Comparison of ENCODE assay signal across 11 cellular contexts in the genomic region with DNA sequence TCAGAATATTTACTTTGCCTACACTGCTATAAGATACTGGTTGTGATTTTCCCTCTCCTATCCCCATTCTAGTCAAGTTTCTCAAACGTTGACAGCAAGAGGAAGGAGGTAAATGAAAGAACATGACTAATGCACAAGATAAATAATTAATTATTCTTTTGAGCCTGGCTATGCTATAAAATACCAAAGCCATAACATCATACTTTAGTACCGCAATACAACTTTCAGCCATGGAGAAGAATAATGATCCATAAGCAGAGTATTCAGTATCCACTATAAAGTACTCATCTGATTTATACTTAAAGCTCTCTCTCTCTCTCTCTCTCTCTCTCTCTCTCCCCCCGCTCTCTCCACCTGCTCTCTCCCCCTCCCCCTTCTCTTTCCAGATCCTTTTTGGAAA. TPM values are rescaled to one million over a fixed set of nuclear protein-coding genes. Genes with fewer than 3 reads are reported as not detected.
DNase-seq lines count a peak whose midpoint lies in the region; TF ChIP-seq lines count a peak whose summit lies in the region.
"Had no signal": no experiment of that assay in that cellular context is flagged by ENCODE, and none has a peak within 500 bp of the region (broad histone marks: within the 10 kb centered on the region; RNA-seq: fewer than 3 reads in every experiment).

No MANE protein-coding gene starts in this region.

- H3K36me3 ChIP-seq in skeletal muscle satellite cell (ENCODE audit: insufficient read depth, low read length) (no peaks in the 10 kb centered on the region), MG63 (no peaks in the 10 kb centered on the region)

- H3K27me3 ChIP-seq in skeletal muscle satellite cell (ENCODE audit: control insufficient read depth, insufficient read depth, low read length) (no peaks in the 10 kb centered on the region), MG63 (no peaks in the 10 kb centered on the region)

- peaks cover 24% of the 10 kb centered on the region for H3K4me1 ChIP-seq in skeletal muscle satellite cell (ENCODE audit: control insufficient read depth, insufficient read depth, low read length)

- peak; percentile 11 for DNase-seq in H4 (ENCODE audit: low spot score)
- peak; percentile 39 for DNase-seq in SW480 (ENCODE audit: low spot score)
- DNase-seq in fibroblast of pulmonary artery (ENCODE audit: low read depth), result peak; percentile 62
- no peak for DNase-seq in MG63
- DNase-seq in stimulated activated CD4-positive, alpha-beta T cell treated with anti-CD3 and anti-CD28 coated beads, Interleukin-4, amount 100 ng/mL, for 4 hours, result no peak
- no peak for DNase-seq in GM20000 (ENCODE audit: low spot score)
- DNase-seq: left cardiac atrium, naive B cell, T-helper 2 cell had no signal

- H3K4me2 ChIP-seq in skeletal muscle satellite cell (ENCODE audit: low read length), result peak overlapping the region; percentile 62

- TF ChIP-seq CTCF in fibroblast of pulmonary artery (IDR thresholded peaks at IDR 0.05; ENCODE audit: low read length, missing control alignments), result no peak
- TF ChIP-seq CTCF in GM20000 (IDR thresholded peaks at IDR 0.05; ENCODE audit: extremely low read depth, missing control alignments), result no peak

- H3K9me3 ChIP-seq in skeletal muscle satellite cell (replicated peaks; ENCODE audit: low read length) (no peaks in the 10 kb centered on the region), MG63 (peaks cover 3% of the 10 kb centered on the region; the same call in 1 of the 2 replicates)

- H3K9ac ChIP-seq in skeletal muscle satellite cell (ENCODE audit: low read depth, low read length), result no peak overlapping the region

- H3K4me3 ChIP-seq in fibroblast of pulmonary artery (replicated peaks; ENCODE audit: low read depth, low read length) (no peak overlapping the region), skeletal muscle satellite cell (ENCODE audit: low read length) (no peak overlapping the region), MG63 (no peak overlapping the region)

RNA-seq across cellular contexts. Expression of a gene that starts 41.3 kb away (rescaled TPM):
- total RNA-seq in H4 (2014; rRNA removed; shearing (Covaris generic)), result 34.2 and 39.0 TPM in 2 replicates
- total RNA-seq in skeletal muscle satellite cell (2012; rRNA removed), result 15.5 and 17.5 TPM in 2 replicates
- 24.6 and 42.0 TPM in 2 replicates for total RNA-seq in MG63 (2014; rRNA removed; shearing (Covaris generic); ENCODE audit: low replicate concordance)

RNA-seq across cellular contexts. Expression of a gene that starts 43.1 kb away (rescaled TPM):
- total RNA-seq in H4 (2014; rRNA removed; shearing (Covaris generic)), result 25.3 and 39.7 TPM in 2 replicates
- total RNA-seq in skeletal muscle satellite cell (2012; rRNA removed), result 11.6 and 15.7 TPM in 2 replicates
- total RNA-seq in MG63 (2014; rRNA removed; shearing (Covaris generic); ENCODE audit: low replicate concordance), result not detected in 2 replicates
- total RNA-seq: OCI-LY7 had no signal

RNA-seq across cellular contexts. Expression of a gene that starts 57.4 kb away (rescaled TPM):
- total RNA-seq in H4 (2014; rRNA removed; shearing (Covaris generic)), result 6.7 and 7.1 TPM in 2 replicates
- 10.9 and 14.2 TPM in 2 replicates for total RNA-seq in skeletal muscle satellite cell (2012; rRNA removed)
- total RNA-seq in MG63 (2014; rRNA removed; shearing (Covaris generic); ENCODE audit: low replicate concordance), result 6.1 and 16.3 TPM in 2 replicates

Comparison
In these comparisons a context has a peak if more than half of its experiments do, and no peak if none do; other contexts are left out.
1. DNase-seq: peak in H4 (single experiment), SW480 (single experiment) and fibroblast of pulmonary artery (single experiment); none in MG63 (single experiment), stimulated activated CD4-positive, alpha-beta T cell treated with anti-CD3 and anti-CD28 coated beads, Interleukin-4, amount 100 ng/mL, for 4 hours (0 of 2) and GM20000 (single experiment).
2. RNA of a gene that starts 43.1 kb away (total RNA-seq): 25.3 to 39.7 TPM in H4; not detected in MG63; every median in the first group is over 10 times any median in the second.